1 cellular context compared by ENCODE assay signal in the genomic region with DNA sequence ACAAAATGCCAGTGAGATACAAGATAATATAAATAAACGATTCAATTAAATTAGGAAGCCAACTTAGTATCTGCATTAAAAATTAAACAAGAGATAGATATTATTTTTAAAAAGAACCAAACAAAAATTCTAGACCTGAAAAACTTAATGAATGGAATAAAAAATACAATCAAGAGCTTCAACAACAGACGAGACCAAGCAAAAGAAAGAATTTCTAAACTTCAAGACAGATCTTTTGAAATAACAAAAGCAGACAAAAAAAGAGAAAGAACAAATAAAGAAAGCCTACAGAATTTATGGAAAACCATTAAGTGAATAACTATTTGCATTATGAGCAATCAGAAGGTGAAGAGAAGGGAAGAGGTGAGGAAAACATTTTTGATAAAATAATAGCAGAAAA.
A peak's percentile ranks its signal among the peaks of the same experiment; 100 is the strongest.
TF ChIP-seq lines count a peak whose summit lies in the region.

No MANE protein-coding gene starts in this region.

TF ChIP-seq in HEK293, 187 proteins besides CTCF, POLR2A, EP300 and RAD21 (continued from another document):
- TF ChIP-seq ZNF518A (tag by site-specific recombination; conservative IDR thresholded peaks at IDR 0.05; ENCODE audit: low read depth) (no peak), ZNF2 (tag by site-specific recombination; IDR thresholded peaks at IDR 0.05) (no peak), SETDB1 (IDR thresholded peaks at IDR 0.05; ENCODE audit: insufficient read length, low read length) (peak; percentile 62), ZNF549 (tag by site-specific recombination; IDR thresholded peaks at IDR 0.05) (no peak)
- TF ChIP-seq, protein P1, sequence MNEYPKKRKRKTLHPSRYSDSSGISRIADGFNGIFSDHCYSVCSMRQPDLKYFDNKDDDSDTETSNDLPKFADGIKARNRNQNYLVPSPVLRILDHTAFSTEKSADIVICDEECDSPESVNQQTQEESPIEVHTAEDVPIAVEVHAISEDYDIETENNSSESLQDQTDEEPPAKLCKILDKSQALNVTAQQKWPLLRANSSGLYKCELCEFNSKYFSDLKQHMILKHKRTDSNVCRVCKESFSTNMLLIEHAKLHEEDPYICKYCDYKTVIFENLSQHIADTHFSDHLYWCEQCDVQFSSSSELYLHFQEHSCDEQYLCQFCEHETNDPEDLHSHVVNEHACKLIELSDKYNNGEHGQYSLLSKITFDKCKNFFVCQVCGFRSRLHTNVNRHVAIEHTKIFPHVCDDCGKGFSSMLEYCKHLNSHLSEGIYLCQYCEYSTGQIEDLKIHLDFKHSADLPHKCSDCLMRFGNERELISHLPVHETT (tag by site-specific recombination; IDR thresholded peaks at IDR 0.05), result no peak
